ENCODE assay signal across 9 cellular contexts in the genomic region with DNA sequence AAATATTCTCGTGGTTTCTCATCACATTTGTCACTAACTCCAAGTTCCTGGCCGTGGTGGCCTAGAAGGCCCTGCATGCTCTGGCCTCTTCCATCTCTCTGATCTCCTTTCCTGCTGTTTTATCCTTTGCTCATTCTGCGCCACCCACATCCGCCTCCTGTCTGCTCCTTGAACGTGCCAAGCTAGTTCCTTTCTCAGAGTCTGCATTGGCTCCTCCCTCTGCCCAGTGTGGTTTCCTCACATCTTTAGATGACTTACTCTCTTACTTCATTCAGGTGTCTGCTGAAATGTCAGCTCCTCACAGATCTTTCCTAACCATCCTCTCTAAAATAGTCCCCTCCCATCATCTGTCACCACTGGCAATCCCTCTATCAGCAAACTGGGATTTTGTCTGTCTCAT.
DNase-seq lines count a peak whose midpoint lies in the region; ATAC-seq, FAIRE-seq and TF ChIP-seq lines count a peak whose summit lies in the region.
"Had no signal": no experiment of that assay in that cellular context is flagged by ENCODE, and none has a peak within 500 bp of the region (broad histone marks: within the 10 kb centered on the region; RNA-seq: fewer than 3 reads in every experiment).

No MANE protein-coding gene starts in this region.

- peak; percentile 61 for ATAC-seq in HG02610 (IDR thresholded peaks at IDR 0.05; ENCODE audit: unreplicated experiment)
- ATAC-seq: K562 had no signal

- TF ChIP-seq POLR2A in H54 (IDR thresholded peaks at IDR 0.05; ENCODE audit: low read depth, low read length): no peak

- H3K36me3 Mint-ChIP-seq in endothelial cell (ENCODE audit: low read depth, unreplicated experiment): no peaks in the 10 kb centered on the region
- no peaks in the 10 kb centered on the region for H3K36me3 Mint-ChIP-seq in progenitor cell of endocrine pancreas (ENCODE audit: insufficient read depth)

- no peak overlapping the region for H3K27ac Mint-ChIP-seq in endothelial cell (ENCODE audit: unreplicated experiment)
- no peak overlapping the region for H3K27ac Mint-ChIP-seq in progenitor cell of endocrine pancreas

- TF ChIP-seq CTCF in endothelial cell (IDR thresholded peaks at IDR 0.05; ENCODE audit: unreplicated experiment) (no peak), progenitor cell of endocrine pancreas (IDR thresholded peaks at IDR 0.05; ENCODE audit: unreplicated experiment) (no peak)

- no peak overlapping the region for H3K4me3 Mint-ChIP-seq in endothelial cell (ENCODE audit: unreplicated experiment)
- no peak overlapping the region for H3K4me3 Mint-ChIP-seq in progenitor cell of endocrine pancreas (ENCODE audit: low read depth)

- H3K9me3 Mint-ChIP-seq in endothelial cell (ENCODE audit: unreplicated experiment) (no peaks in the 10 kb centered on the region), progenitor cell of endocrine pancreas (ENCODE audit: low read depth) (no peaks in the 10 kb centered on the region)

- no peak for FAIRE-seq in H54 (lab: Jason Lieb, UNC)
- FAIRE-seq: K562 had no signal

- H3K27me3 Mint-ChIP-seq in endothelial cell (ENCODE audit: unreplicated experiment): peaks cover 4% of the 10 kb centered on the region
- peaks cover 27% of the 10 kb centered on the region for H3K27me3 Mint-ChIP-seq in progenitor cell of endocrine pancreas

- peak; percentile 74 for DNase-seq in UCSD-AML1 (lab: John Stamatoyannopoulos, UW; ENCODE audit: unreplicated experiment)
- DNase-seq in effector CD4-positive, alpha-beta T cell: peak; percentile 33
- DNase-seq in stimulated activated CD4-positive, alpha-beta T cell treated with anti-CD3 and anti-CD28 coated beads, Interleukin-2, amount 100 ng/mL, for 4 hours (ENCODE audit: low read depth): peak; percentile 48
- no peak for DNase-seq in endothelial cell (ENCODE audit: low spot score)
- DNase-seq in progenitor cell of endocrine pancreas (ENCODE audit: low spot score, unreplicated experiment): no peak
- DNase-seq in H54 (ENCODE audit: insufficient read length, low spot score): no peak
- DNase-seq in DMS79 (lab: John Stamatoyannopoulos, UW): no peak

- peaks cover 25% of the 10 kb centered on the region for H3K4me1 Mint-ChIP-seq in endothelial cell (ENCODE audit: unreplicated experiment)
- peaks cover 5% of the 10 kb centered on the region for H3K4me1 Mint-ChIP-seq in progenitor cell of endocrine pancreas (ENCODE audit: low read depth)

Comparison
In these comparisons a context has a peak if more than half of its experiments do, and no peak if none do; other contexts are left out.
1. DNase-seq: peak in UCSD-AML1 (single experiment), effector CD4-positive, alpha-beta T cell (single experiment) and stimulated activated CD4-positive, alpha-beta T cell treated with anti-CD3 and anti-CD28 coated beads, Interleukin-2, amount 100 ng/mL, for 4 hours (single experiment); none in endothelial cell (single experiment), progenitor cell of endocrine pancreas (single experiment), H54 (single experiment) and DMS79 (single experiment).